8 cellular contexts compared by ENCODE assay signal in genomic region chr7:6375346-6376101, GRCh38. TPM values are rescaled to one million over a fixed set of nuclear protein-coding genes. Genes with fewer than 3 reads are reported as not detected.
DNase-seq lines count a peak whose midpoint lies in the region.

No MANE protein-coding gene starts in this region.

- H3K36me3 ChIP-seq in MG63 = peaks cover 34% of the 10 kb centered on the region
- peaks cover 2% of the 10 kb centered on the region for H3K36me3 ChIP-seq in iPS-18a (ENCODE audit: control insufficient read depth, low read depth, low read length)

- in situ Hi-C loops in Caki2 (cut with HindIII; ENCODE audit: low pct_unique_long_range_greater_than_20kb, low sequenced_read_pairs) = no loop called here

- H3K9ac ChIP-seq in iPS-18a (ENCODE audit: low read length) = peak overlapping the region; percentile 89

- H3K9me3 ChIP-seq in MG63 = no peaks in the 10 kb centered on the region
- H3K9me3 ChIP-seq in iPS-18a (ENCODE audit: control insufficient read depth, low read depth, low read length) = no peaks in the 10 kb centered on the region

- H3K4me3 ChIP-seq in MG63 (peak overlapping the region; percentile 84), iPS-18a (ENCODE audit: low read length) (peak overlapping the region; percentile 88)

- H3K27ac Mint-ChIP-seq in activated naive CD8-positive, alpha-beta T cell treated with anti-CD3 and anti-CD28 coated beads for 36 hours = peak overlapping the region; percentile 91

- H3K27me3 ChIP-seq in MG63 (no peaks in the 10 kb centered on the region), iPS-18a (ENCODE audit: control insufficient read depth, insufficient read depth, low read length) (no peaks in the 10 kb centered on the region)

- H3K27ac ChIP-seq in iPS-18a (ENCODE audit: low read length) = no peak overlapping the region

- H3K4me3 Mint-ChIP-seq in activated naive CD8-positive, alpha-beta T cell treated with anti-CD3 and anti-CD28 coated beads for 36 hours = peak overlapping the region; percentile 95

- no peaks in the 10 kb centered on the region for H3K9me3 Mint-ChIP-seq in activated naive CD8-positive, alpha-beta T cell treated with anti-CD3 and anti-CD28 coated beads for 36 hours

- H3K4me1 Mint-ChIP-seq in activated naive CD8-positive, alpha-beta T cell treated with anti-CD3 and anti-CD28 coated beads for 36 hours = peaks cover 35% of the 10 kb centered on the region

- no peaks in the 10 kb centered on the region for H3K27me3 Mint-ChIP-seq in activated naive CD8-positive, alpha-beta T cell treated with anti-CD3 and anti-CD28 coated beads for 36 hours

- peak; percentile 36 for DNase-seq in Caki2 (ENCODE audit: low read depth)
- DNase-seq in MG63 = no peak
- no peak for DNase-seq in activated naive CD8-positive, alpha-beta T cell treated with anti-CD3 and anti-CD28 coated beads for 36 hours
- DNase-seq in stimulated activated CD8-positive, alpha-beta memory T cell treated with anti-CD3 and anti-CD28 coated beads, Interleukin-4, amount 100 ng/mL, for 48 hours = peak; percentile 43
- no peak for DNase-seq in SHP77 treated with DMSO at 0.1 percent for 48 hours (lab: John Stamatoyannopoulos, UW)
- no peak for DNase-seq in NCI-H510A (lab: John Stamatoyannopoulos, UW)
- DNase-seq in NK-92 (lab: John Stamatoyannopoulos, UW; ENCODE audit: unreplicated experiment) = no peak

- H3K36me3 Mint-ChIP-seq in activated naive CD8-positive, alpha-beta T cell treated with anti-CD3 and anti-CD28 coated beads for 36 hours = peaks cover 30% of the 10 kb centered on the region

- peaks cover 3% of the 10 kb centered on the region for H3K4me1 ChIP-seq in iPS-18a (ENCODE audit: control insufficient read depth, low read depth, low read length)

RNA-seq across cellular contexts. Expression of gene RAC1, which starts 1.2 kb away (rescaled TPM):
- total RNA-seq in Caki2 (2014; rRNA removed; shearing (Covaris generic); ENCODE audit: low replicate concordance) = 22.7 and 42.5 TPM in 2 replicates
- 20.8 and 31.9 TPM in 2 replicates for total RNA-seq in MG63 (2014; rRNA removed; shearing (Covaris generic); ENCODE audit: low replicate concordance)
- total RNA-seq in activated naive CD8-positive, alpha-beta T cell treated with anti-CD3 and anti-CD28 coated beads for 36 hours = 100 to 1,000 TPM; 203 TPM

RNA-seq across cellular contexts. Expression of gene FAM220A, which starts 26.8 kb away (rescaled TPM):
- total RNA-seq in Caki2 (2014; rRNA removed; shearing (Covaris generic); ENCODE audit: low replicate concordance) = 26.7 and 27.4 TPM in 2 replicates
- total RNA-seq in MG63 (2014; rRNA removed; shearing (Covaris generic); ENCODE audit: low replicate concordance) = 19.8 and 44.1 TPM in 2 replicates
- total RNA-seq in activated naive CD8-positive, alpha-beta T cell treated with anti-CD3 and anti-CD28 coated beads for 36 hours = 10 to 100 TPM; 13.7 to 15.5 TPM

Comparison
In these comparisons a context has a peak if more than half of its experiments do, and no peak if none do; other contexts are left out.
1. DNase-seq: peak in Caki2 (single experiment) and stimulated activated CD8-positive, alpha-beta memory T cell treated with anti-CD3 and anti-CD28 coated beads, Interleukin-4, amount 100 ng/mL, for 48 hours (single experiment); none in MG63 (single experiment), activated naive CD8-positive, alpha-beta T cell treated with anti-CD3 and anti-CD28 coated beads for 36 hours (single experiment), SHP77 treated with DMSO at 0.1 percent for 48 hours (single experiment), NCI-H510A (single experiment) and NK-92 (single experiment).